8 cellular contexts compared by ENCODE assay signal in the genomic region with DNA sequence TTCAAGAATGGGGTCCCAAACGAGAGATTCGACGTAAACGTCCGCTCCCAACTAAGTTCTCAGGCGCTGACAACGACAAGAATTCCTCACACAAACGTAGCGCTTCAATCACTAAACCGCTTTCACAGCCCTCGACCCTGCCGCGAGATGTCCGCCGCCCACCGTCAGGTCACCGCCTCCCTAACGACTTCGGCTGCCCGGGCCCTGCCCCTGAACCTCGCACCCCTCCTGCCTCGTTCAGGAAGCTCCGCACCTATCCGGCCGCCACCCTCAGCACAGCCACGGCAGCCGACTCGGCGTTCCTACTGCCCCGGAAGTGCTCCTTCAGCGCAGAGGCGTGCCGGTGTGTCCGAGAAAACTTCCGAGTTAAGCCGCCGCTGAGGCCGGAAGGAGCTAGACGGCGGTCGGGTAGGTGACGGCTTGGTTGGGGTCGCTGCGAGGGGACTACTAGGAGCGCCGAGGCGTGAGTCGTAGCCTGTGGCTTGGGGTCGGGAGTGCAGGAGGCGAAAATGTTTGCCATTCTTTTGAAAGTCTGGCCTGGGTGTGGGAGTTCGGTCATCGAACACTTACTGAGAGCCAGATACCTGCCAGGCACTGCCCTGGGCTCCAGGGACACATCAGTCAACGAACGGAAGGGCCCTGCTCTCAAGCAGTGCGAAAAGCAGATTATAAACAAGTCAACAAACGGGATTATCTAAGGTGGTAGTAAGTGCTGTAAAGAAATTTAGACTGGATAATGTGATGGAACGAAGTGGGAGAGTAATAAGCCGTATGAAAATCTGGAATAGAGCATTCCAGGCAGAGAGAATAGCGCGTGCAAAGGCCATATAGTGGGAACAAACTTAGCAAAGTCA. TPM values are rescaled to one million over a fixed set of nuclear protein-coding genes. Genes with fewer than 3 reads are reported as not detected.
A peak's percentile ranks its signal among the peaks of the same experiment; 100 is the strongest.
DNase-seq lines count a peak whose midpoint lies in the region; ATAC-seq and TF ChIP-seq lines count a peak whose summit lies in the region.

TSS of gene FAM114A2 (minus strand) at position 307 of the 854 bp plus-strand sequence. CDS start 3,957 bp downstream, outside the sequence.
TSS of gene MFAP3 (plus strand) at position 364 of the 854 bp plus-strand sequence. CDS start 10,756 bp downstream, outside the sequence.

- peak within 1 kb of the TSS; percentile 99 for H3K4me3 ChIP-seq in PC-3 (ENCODE audit: low read length)
- H3K4me3 ChIP-seq in epithelial cell of proximal tubule (ENCODE audit: low read depth, low read length): peak within 1 kb of the TSS; percentile 69

- no peaks in the 10 kb centered on the region for H3K36me3 ChIP-seq in PC-3 (ENCODE audit: low read depth, low read length)

- peak within 1 kb of the TSS; percentile 61 for H3K27ac ChIP-seq in PC-3 (ENCODE audit: low read length)

- intact Hi-C loops in PC-3 (cut with micrococcal nuclease): no loop called here

- no peaks in the 10 kb centered on the region for H3K27me3 Mint-ChIP-seq in IgD-negative memory B cell

- BruUV-seq in PC-3 (replicated peaks; lab: Mats Ljungman, UMichigan): TSS peak; percentile 84

- DNase-seq in DMS153 treated with DMSO at 0.1 percent for 48 hours (lab: John Stamatoyannopoulos, UW; ENCODE audit: unreplicated experiment) (peak; percentile 19), PC-3 (peak; percentile 85), activated T-cell treated with anti-CD3 and anti-CD28 coated beads for 48 hours (ENCODE audit: low read depth) (peak; percentile 85), epithelial cell of proximal tubule (ENCODE audit: low read depth) (peak; percentile 32), mucosa of gallbladder (ENCODE audit: low spot score) (peak; percentile 87)
- peak; percentile 79 for DNase-seq in stimulated activated CD8-positive, alpha-beta memory T cell treated with anti-CD3 and anti-CD28 coated beads, Interleukin-4, amount 100 ng/mL, for 24 hours (ENCODE audit: low read depth)

- H3K9ac ChIP-seq in PC-3 (ENCODE audit: low read length): peak within 1 kb of the TSS; percentile 85

- POLR2A ChIA-PET in PC-3 (lab: Charles Lee; ENCODE audit: unreplicated experiment): interaction anchor here (0.5 to 0.7 kb wide), 3 partner anchors 15 to 607 kb away, joined by 3 to 15 read pairs (median 3); no protein-coding TSS in a partner anchor

- peaks cover 28% of the 10 kb centered on the region for H3K79me2 ChIP-seq in PC-3 (ENCODE audit: low read length)

- ATAC-seq in GM21576 (IDR thresholded peaks at IDR 0.05; ENCODE audit: unreplicated experiment) (peak; percentile 96), PC-3 (peak; percentile 100)

- H3F3A ChIP-seq in PC-3 (ENCODE audit: low read length, unreplicated experiment): no peaks in the 10 kb centered on the region

- H3K27me3 ChIP-seq in PC-3 (ENCODE audit: low read length): no peaks in the 10 kb centered on the region

- no peaks in the 10 kb centered on the region for H3K9me3 ChIP-seq in PC-3 (ENCODE audit: low read length)

- no peaks in the 10 kb centered on the region for H4K20me1 ChIP-seq in PC-3 (ENCODE audit: low read length)

- H2AFZ ChIP-seq in PC-3 (ENCODE audit: low read length): peak within 1 kb of the TSS; percentile 96

- H3K4me2 ChIP-seq in PC-3 (ENCODE audit: low read length): peak within 1 kb of the TSS; percentile 98

- CTCF ChIA-PET in PC-3 (lab: Charles Lee): interaction anchor here (0.6 kb wide), 1 partner anchor 743 kb away, joined by 4 read pairs; no protein-coding TSS in a partner anchor

- H3K4me1 Mint-ChIP-seq in IgD-negative memory B cell: peaks cover 28 to 37% (median 29%) of the 10 kb centered on the region in 3 donors

- no peaks in the 10 kb centered on the region for H3K9me3 Mint-ChIP-seq in IgD-negative memory B cell

- H3K36me3 Mint-ChIP-seq in IgD-negative memory B cell: peaks cover 6% of the 10 kb centered on the region

- peak within 1 kb of the TSS; percentile 81 to 99 (median 98) for H3K27ac Mint-ChIP-seq in IgD-negative memory B cell

- peaks cover 14% of the 10 kb centered on the region for H3K4me1 ChIP-seq in PC-3 (ENCODE audit: insufficient read depth, low read length)

- TF ChIP-seq CTCF in PC-3 (conservative IDR thresholded peaks at IDR 0.05; ENCODE audit: low read depth, low read length) (no peak), epithelial cell of proximal tubule (conservative IDR thresholded peaks at IDR 0.05; ENCODE audit: low read depth, low read length) (no peak)

- no peaks in the 10 kb centered on the region for H3K9me2 ChIP-seq in PC-3 (replicated peaks; ENCODE audit: low read length)

- H3K4me3 Mint-ChIP-seq in IgD-negative memory B cell: peak within 1 kb of the TSS; percentile 98 to 99 (median 99)

RNA-seq across cellular contexts. Expression of gene FAM114A2, which starts in this region (rescaled TPM):
- polyA plus RNA-seq in IgD-negative memory B cell: 20.4 TPM
- total RNA-seq in PC-3 (2014; rRNA removed) (6.0 and 12.9 TPM in 2 replicates), epithelial cell of proximal tubule (5.5 and 13.1 TPM in 2 replicates), mucosa of gallbladder (30.4 TPM)

RNA-seq across cellular contexts. Expression of gene MFAP3, which starts in this region (rescaled TPM):
- 4.0 TPM for polyA plus RNA-seq in IgD-negative memory B cell
- total RNA-seq in PC-3 (2014; rRNA removed) (17.7 and 21.1 TPM in 2 replicates), epithelial cell of proximal tubule (13.9 and 35.3 TPM in 2 replicates), mucosa of gallbladder (24.6 TPM)

Comparison
In these comparisons a context has a peak if more than half of its experiments do, and no peak if none do; other contexts are left out.
1. Peak in every context shown above with its lines: DNase-seq, ATAC-seq, H3K4me3 ChIP-seq and H3K27ac ChIP-seq.
2. DNase-seq: peak in every context shown above with its lines; median percentile 87 in mucosa of gallbladder; 85 in PC-3; 85 in activated T-cell treated with anti-CD3 and anti-CD28 coated beads for 48 hours; 79 in stimulated activated CD8-positive, alpha-beta memory T cell treated with anti-CD3 and anti-CD28 coated beads, Interleukin-4, amount 100 ng/mL, for 24 hours; 32 in epithelial cell of proximal tubule; 19 in DMS153 treated with DMSO at 0.1 percent for 48 hours.